Comparison of ENCODE assay signal across 8 cellular contexts in the genomic region with DNA sequence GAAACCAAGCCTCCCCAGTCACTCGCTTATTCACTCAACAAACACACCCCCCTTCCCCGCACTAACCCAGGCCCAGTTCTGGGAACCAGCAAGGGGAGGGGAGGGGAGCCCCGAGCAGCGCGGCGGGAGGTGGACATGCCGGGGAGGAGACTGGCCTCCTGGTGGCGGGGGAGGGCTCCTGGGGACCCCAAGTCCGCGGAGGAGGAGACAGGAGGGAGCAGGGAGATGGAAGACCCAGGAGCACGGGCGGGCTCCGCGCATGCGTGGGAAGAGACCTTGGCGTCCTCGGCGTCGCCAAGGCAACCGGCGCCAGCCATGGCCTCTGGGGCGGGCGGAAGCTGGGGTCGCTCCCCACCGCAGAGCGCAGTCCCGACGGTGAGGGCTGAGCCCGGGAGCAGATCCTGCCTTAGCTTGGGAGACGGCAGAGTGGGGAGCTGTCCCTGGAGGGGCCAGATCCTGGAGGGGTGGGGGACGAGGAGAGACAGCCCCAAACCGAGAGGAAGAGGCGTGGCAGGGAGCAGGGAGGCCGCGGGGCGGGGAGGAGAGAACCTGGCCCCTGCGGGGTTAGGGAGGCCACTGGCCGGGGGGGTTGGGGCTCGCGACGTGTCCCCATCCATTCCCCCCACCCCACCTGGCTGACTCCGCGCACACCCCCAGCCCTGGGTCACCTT. TPM values are rescaled to one million over a fixed set of nuclear protein-coding genes. Genes with fewer than 3 reads are reported as not detected.
DNase-seq lines count a peak whose midpoint lies in the region; ATAC-seq and TF ChIP-seq lines count a peak whose summit lies in the region.

A gene (plus strand): TSS at position 302 of the 671 bp plus-strand sequence. CDS start 14 bp downstream, at position 316.

- DNase-seq in GM12864 (ENCODE audit: low read depth) (no peak), HT1080 (ENCODE audit: low read depth) (peak; percentile 32), RPMI7951 (ENCODE audit: low read depth) (peak; percentile 40), foreskin melanocyte (peak; percentile 23), omental fat pad (ENCODE audit: low spot score) (peak; percentile 32), thoracic aorta (ENCODE audit: low spot score) (no peak)
- DNase-seq in activated effector memory CD4-positive, alpha-beta T cell treated with Interleukin-2 at 50 U/mL for 16 hours = peak; percentile 68

- H3K4me1 ChIP-seq in thoracic aorta (ENCODE audit: control insufficient read depth in 1 of 2, low read depth in 2 of 2) = peaks cover 2 to 15% of the 10 kb centered on the region in 2 donors

- peak within 1 kb of the TSS; percentile 74 for H3K4me3 ChIP-seq in GM12864 (ENCODE audit: low read depth, low read length)
- H3K4me3 ChIP-seq in thoracic aorta = peak within 1 kb of the TSS; percentile 73

- H3K27ac ChIP-seq in thoracic aorta = no peak within 1 kb of the TSS

- no peaks in the 10 kb centered on the region for H3K36me3 ChIP-seq in thoracic aorta

- H3K27me3 ChIP-seq in thoracic aorta (replicated peaks; ENCODE audit: insufficient read depth) = no peaks in the 10 kb centered on the region

- peak; percentile 46 for ATAC-seq in omental fat pad (ENCODE audit: low FRiP score)
- no peak for ATAC-seq in thoracic aorta (ENCODE audit: insufficient number of reproducible peaks, low FRiP score, low read depth)
- ATAC-seq in HG03457 (IDR thresholded peaks at IDR 0.05; ENCODE audit: unreplicated experiment) = no peak

- TF ChIP-seq CTCF in GM12864 (IDR thresholded peaks at IDR 0.05; ENCODE audit: low read depth, low read length, missing control alignments) (no peak), omental fat pad (IDR thresholded peaks at IDR 0.05) (no peak), thoracic aorta (IDR thresholded peaks at IDR 0.05) (no peak)

- no peaks in the 10 kb centered on the region for H3K9me3 ChIP-seq in thoracic aorta

RNA-seq across cellular contexts. Expression of the gene that starts here (rescaled TPM):
- 0.08 and 0.47 TPM in 2 replicates for total RNA-seq in HT1080 (2014; rRNA removed; shearing (Covaris generic))
- polyA plus RNA-seq in HT1080 (2015; cell fraction: cytosol; rRNA removed) = 0.05 and 0.24 TPM in 2 replicates
- 1.4 and 1.7 TPM in 2 replicates for polyA plus RNA-seq in HT1080 (2015; cell fraction: nucleus; rRNA removed)
- not detected in 2 replicates for total RNA-seq in RPMI7951 (2014; rRNA removed; shearing (Covaris generic))
- total RNA-seq in omental fat pad (1 to 10 TPM in 1 of 4 donors, under 1 TPM in 3; 0.19 to 1.1 (median 0.55) TPM), thoracic aorta (not detected)

Comparison
In these comparisons a context has a peak if more than half of its experiments do, and no peak if none do; other contexts are left out.
1. Peak in DNase-seq in RPMI7951; RNA of the gene not detected or under 1 TPM.
2. DNase-seq: peak in HT1080 (single experiment), activated effector memory CD4-positive, alpha-beta T cell treated with Interleukin-2 at 50 U/mL for 16 hours (single experiment), foreskin melanocyte (single experiment) and omental fat pad (single experiment); none in GM12864 (single experiment) and thoracic aorta (single experiment).